1 cellular context compared by ENCODE assay signal in the genomic region with DNA sequence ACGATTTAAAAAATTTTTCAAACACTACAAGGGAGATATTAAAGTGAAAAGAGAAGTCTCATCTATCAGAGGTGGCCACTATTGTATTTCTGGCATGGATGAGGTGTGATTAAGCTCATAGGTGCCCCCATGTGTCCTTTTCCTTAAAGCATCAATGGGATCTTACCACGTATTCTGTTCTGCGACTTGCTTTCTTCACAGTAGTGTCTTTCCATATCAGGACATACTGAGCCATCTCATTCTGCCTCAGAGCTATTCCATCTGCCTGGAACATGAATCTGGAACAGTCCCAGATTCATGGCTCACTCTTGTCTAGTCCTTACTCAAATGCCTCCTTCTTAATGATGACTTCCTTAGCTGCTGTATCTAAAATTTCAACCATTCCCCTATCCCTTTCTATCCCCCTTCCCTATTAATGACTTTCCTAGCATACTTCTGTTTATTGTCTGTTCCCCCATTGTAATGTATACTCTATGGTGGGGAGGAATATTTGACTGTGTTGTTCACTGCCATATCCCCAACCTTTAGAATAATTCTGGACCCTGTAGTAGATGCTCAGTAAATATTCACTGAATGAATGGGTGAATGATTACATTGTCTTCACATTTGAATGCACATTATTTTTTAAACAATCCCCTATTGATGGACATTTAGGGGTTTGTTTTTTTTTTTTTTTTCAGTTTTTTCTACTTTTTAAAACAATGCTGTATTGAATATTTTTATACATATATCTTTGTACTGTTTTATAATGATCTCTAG.
TF ChIP-seq lines count a peak whose summit lies in the region.

No MANE protein-coding gene starts in this region.

TF ChIP-seq in HEK293, 187 proteins besides CTCF, POLR2A, EP300 and RAD21:
- peak; percentile 70; the same call in 1 of the 2 replicates for TF ChIP-seq ZNF664 (tag by site-specific recombination; IDR thresholded peaks at IDR 0.05)
- TF ChIP-seq, protein P1, sequence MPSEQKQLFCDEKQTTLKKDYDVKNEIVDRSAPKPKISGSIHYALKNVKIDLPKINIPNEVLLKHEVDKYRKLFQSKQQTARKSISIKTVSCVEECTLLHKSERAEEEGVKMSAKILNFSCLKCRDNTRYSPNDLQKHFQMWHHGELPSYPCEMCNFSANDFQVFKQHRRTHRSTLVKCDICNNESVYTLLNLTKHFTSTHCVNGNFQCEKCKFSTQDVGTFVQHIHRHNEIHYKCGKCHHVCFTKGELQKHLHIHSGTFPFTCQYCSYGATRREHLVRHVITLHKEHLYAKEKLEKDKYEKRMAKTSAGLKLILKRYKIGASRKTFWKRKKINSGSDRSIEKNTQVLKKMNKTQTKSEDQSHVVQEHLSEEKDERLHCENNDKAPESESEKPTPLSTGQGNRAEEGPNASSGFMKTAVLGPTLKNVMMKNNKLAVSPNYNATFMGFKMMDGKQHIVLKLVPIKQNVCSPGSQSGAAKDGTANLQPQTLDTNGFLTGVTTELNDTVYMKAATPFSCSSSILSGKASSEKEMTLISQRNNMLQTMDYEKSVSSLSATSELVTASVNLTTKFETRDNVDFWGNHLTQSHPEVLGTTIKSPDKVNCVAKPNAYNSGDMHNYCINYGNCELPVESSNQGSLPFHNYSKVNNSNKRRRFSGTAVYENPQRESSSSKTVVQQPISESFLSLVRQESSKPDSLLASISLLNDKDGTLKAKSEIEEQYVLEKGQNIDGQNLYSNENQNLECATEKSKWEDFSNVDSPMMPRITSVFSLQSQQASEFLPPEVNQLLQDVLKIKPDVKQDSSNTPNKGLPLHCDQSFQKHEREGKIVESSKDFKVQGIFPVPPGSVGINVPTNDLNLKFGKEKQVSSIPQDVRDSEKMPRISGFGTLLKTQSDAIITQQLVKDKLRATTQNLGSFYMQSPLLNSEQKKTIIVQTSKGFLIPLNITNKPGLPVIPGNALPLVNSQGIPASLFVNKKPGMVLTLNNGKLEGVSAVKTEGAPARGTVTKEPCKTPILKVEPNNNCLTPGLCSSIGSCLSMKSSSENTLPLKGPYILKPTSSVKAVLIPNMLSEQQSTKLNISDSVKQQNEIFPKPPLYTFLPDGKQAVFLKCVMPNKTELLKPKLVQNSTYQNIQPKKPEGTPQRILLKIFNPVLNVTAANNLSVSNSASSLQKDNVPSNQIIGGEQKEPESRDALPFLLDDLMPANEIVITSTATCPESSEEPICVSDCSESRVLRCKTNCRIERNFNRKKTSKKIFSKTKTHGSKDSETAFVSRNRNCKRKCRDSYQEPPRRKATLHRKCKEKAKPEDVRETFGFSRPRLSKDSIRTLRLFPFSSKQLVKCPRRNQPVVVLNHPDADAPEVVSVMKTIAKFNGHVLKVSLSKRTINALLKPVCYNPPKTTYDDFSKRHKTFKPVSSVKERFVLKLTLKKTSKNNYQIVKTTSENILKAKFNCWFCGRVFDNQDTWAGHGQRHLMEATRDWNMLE (tag by site-specific recombination; conservative IDR thresholded peaks at IDR 0.05; ENCODE audit: low read depth) = no peak
- TF ChIP-seq ZNF624 (tag by site-specific recombination; IDR thresholded peaks at IDR 0.05) = no peak
- no peak for TF ChIP-seq ZNF610 (tag by site-specific recombination; IDR thresholded peaks at IDR 0.05; ENCODE audit: borderline replicate concordance)
- no peak for TF ChIP-seq ZEB2 (tag by site-specific recombination; IDR thresholded peaks at IDR 0.05)
- no peak for TF ChIP-seq ZNF791 (tag by site-specific recombination; IDR thresholded peaks at IDR 0.05)
- TF ChIP-seq ZNF2 (tag by site-specific recombination; IDR thresholded peaks at IDR 0.05) = no peak
- no peak for TF ChIP-seq ZNF138 (tag by site-specific recombination; IDR thresholded peaks at IDR 0.05; ENCODE audit: borderline replicate concordance)
- TF ChIP-seq, protein P2, sequence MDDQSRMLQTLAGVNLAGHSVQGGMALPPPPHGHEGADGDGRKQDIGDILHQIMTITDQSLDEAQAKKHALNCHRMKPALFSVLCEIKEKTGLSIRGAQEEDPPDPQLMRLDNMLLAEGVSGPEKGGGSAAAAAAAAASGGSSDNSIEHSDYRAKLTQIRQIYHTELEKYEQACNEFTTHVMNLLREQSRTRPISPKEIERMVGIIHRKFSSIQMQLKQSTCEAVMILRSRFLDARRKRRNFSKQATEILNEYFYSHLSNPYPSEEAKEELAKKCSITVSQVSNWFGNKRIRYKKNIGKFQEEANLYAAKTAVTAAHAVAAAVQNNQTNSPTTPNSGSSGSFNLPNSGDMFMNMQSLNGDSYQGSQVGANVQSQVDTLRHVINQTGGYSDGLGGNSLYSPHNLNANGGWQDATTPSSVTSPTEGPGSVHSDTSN (CRISPR knock-in tag; IDR thresholded peaks at IDR 0.05) = no peak
- TF ChIP-seq MZF1 (tag by site-specific recombination; IDR thresholded peaks at IDR 0.05; ENCODE audit: borderline replicate concordance) = peak; percentile 76; the same call in 1 of the 2 replicates
- TF ChIP-seq, protein P3, sequence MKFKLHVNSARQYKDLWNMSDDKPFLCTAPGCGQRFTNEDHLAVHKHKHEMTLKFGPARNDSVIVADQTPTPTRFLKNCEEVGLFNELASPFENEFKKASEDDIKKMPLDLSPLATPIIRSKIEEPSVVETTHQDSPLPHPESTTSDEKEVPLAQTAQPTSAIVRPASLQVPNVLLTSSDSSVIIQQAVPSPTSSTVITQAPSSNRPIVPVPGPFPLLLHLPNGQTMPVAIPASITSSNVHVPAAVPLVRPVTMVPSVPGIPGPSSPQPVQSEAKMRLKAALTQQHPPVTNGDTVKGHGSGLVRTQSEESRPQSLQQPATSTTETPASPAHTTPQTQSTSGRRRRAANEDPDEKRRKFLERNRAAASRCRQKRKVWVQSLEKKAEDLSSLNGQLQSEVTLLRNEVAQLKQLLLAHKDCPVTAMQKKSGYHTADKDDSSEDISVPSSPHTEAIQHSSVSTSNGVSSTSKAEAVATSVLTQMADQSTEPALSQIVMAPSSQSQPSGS (tag by site-specific recombination; IDR thresholded peaks at IDR 0.05; ENCODE audit: low read depth) = no peak
- TF ChIP-seq ZNF19 (tag by site-specific recombination; IDR thresholded peaks at IDR 0.05; ENCODE audit: low read depth) = no peak
- TF ChIP-seq, protein P4, sequence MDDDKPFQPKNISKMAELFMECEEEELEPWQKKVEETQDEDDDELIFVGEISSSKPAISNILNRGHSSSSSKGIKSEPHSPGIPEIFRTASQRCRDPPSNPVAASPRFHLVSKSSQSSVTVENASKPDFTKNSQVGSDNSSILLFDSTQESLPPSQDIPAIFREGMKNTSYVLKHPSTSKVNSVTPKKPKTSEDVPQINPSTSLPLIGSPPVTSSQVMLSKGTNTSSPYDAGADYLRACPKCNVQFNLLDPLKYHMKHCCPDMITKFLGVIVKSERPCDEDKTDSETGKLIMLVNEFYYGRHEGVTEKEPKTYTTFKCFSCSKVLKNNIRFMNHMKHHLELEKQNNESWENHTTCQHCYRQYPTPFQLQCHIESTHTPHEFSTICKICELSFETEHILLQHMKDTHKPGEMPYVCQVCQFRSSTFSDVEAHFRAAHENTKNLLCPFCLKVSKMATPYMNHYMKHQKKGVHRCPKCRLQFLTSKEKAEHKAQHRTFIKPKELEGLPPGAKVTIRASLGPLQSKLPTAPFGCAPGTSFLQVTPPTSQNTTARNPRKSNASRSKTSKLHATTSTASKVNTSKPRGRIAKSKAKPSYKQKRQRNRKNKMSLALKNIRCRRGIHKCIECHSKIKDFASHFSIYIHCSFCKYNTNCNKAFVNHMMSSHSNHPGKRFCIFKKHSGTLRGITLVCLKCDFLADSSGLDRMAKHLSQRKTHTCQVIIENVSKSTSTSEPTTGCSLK (tag by site-specific recombination; IDR thresholded peaks at IDR 0.05) = no peak
